In genomic region chr11:72700026-72700610, GRCh38 we compare ENCODE assay signal across 16 cellular contexts. TPM values are rescaled to one million over a fixed set of nuclear protein-coding genes. Genes with fewer than 3 reads are reported as not detected.
DNase-seq lines count a peak whose midpoint lies in the region; ATAC-seq and TF ChIP-seq lines count a peak whose summit lies in the region.
"Had no signal": no experiment of that assay in that cellular context is flagged by ENCODE, and none has a peak within 500 bp of the region (broad histone marks: within the 10 kb centered on the region; RNA-seq: fewer than 3 reads in every experiment).

No MANE protein-coding gene starts in this region.

- no peaks in the 10 kb centered on the region for H3K79me2 ChIP-seq in GM23248 (ENCODE audit: insufficient read depth)

- no peak for TF ChIP-seq CTCF in brain microvascular endothelial cell (IDR thresholded peaks at IDR 0.05; ENCODE audit: low read depth, low read length, missing control alignments)

- ATAC-seq in activated T-helper 17 cell treated with anti-CD3 and anti-CD28 coated beads, Interleukin-2, amount 50 U/mL, for 72 hours (replicated peaks): no peak
- ATAC-seq in left ventricle myocardium superior (no peak), GM21447 (IDR thresholded peaks at IDR 0.05; ENCODE audit: unreplicated experiment) (no peak)
- ATAC-seq: GM23338 had no signal

- intact Hi-C loops in left ventricle myocardium superior (cut with micrococcal nuclease): no loop called here

- in situ Hi-C loops in GM23248 (cut with MboI) (loop anchor here (25.0 kb wide), 1 partner anchor 462 kb away; no protein-coding TSS in a partner anchor), brain microvascular endothelial cell (cut with HindIII; ENCODE audit: low pct_ligation_motif_present, low sequenced_read_pairs) (no loop called here)

- no peaks in the 10 kb centered on the region for H3K27me3 Mint-ChIP-seq in activated T-helper 17 cell treated with anti-CD3 and anti-CD28 coated beads, Interleukin-2, amount 50 U/mL, for 72 hours
- H3K27me3 Mint-ChIP-seq in immature natural killer cell (ENCODE audit: low read depth in 3 of 3): peaks cover 0 to 13% (median 12%) of the 10 kb centered on the region in 3 donors
- H3K27me3 Mint-ChIP-seq: brain, IgD-negative memory B cell had no signal

- no peaks in the 10 kb centered on the region for H4K20me1 ChIP-seq in GM23248 (ENCODE audit: insufficient read depth)

- H3K36me3 ChIP-seq in GM23248 (ENCODE audit: low read depth) (no peaks in the 10 kb centered on the region; the same call in 1 of the 2 replicates), brain microvascular endothelial cell (replicated peaks) (peaks cover 66% of the 10 kb centered on the region)
- H3K36me3 ChIP-seq: uterus had no signal

- no peak overlapping the region for H3K27ac ChIP-seq in GM23248
- H3K27ac ChIP-seq in brain microvascular endothelial cell: no peak overlapping the region
- H3K27ac ChIP-seq: BLaER1, epithelial cell of prostate, uterus had no signal

- no peaks in the 10 kb centered on the region for H3F3A ChIP-seq in GM23248 (ENCODE audit: insufficient read depth)

- no peak overlapping the region for H3K9ac ChIP-seq in GM23248
- H3K9ac ChIP-seq: BLaER1 had no signal

- DNase-seq in AG08395 (ENCODE audit: low spot score) (peak; percentile 85), GM23248 (peak; percentile 90), immature natural killer cell (no peak), left ventricle myocardium superior (no peak), HCEC 1CT (no peak), brain microvascular endothelial cell (no peak)
- DNase-seq: NCI-H2081, T-helper 2 cell, uterus had no signal

- H3K9me2 ChIP-seq in GM23248 (ENCODE audit: insufficient read depth): no peaks in the 10 kb centered on the region

- H3K9me3 Mint-ChIP-seq in activated T-helper 17 cell treated with anti-CD3 and anti-CD28 coated beads, Interleukin-2, amount 50 U/mL, for 72 hours: no peaks in the 10 kb centered on the region
- no peaks in the 10 kb centered on the region for H3K9me3 Mint-ChIP-seq in immature natural killer cell
- H3K9me3 Mint-ChIP-seq: brain, GM23338, IgD-negative memory B cell had no signal

- H3K27ac Mint-ChIP-seq in activated T-helper 17 cell treated with anti-CD3 and anti-CD28 coated beads, Interleukin-2, amount 50 U/mL, for 72 hours: peak overlapping the region; percentile 2
- H3K27ac Mint-ChIP-seq in immature natural killer cell: peak overlapping the region in 5 of 6 donors; percentile 34 to 75 (median 49)

- H3K9me3 ChIP-seq in GM23248 (ENCODE audit: low read depth): no peaks in the 10 kb centered on the region
- H3K9me3 ChIP-seq: BLaER1, uterus had no signal

- 24 to 28% methylated on average over 3 of the region's 3 CpGs for WGBS in GM23248 (ENCODE audit: low coverage in 1 of 2, low lambda C conversion rate in 2 of 2, missing lambda C conversion rate in 2 of 2), 2 experiments

- H3K27me3 ChIP-seq in GM23248 (replicated peaks; ENCODE audit: insufficient read depth) (no peaks in the 10 kb centered on the region), brain microvascular endothelial cell (replicated peaks) (no peaks in the 10 kb centered on the region)
- H3K27me3 ChIP-seq: BLaER1, uterus had no signal

- H2AFZ ChIP-seq in GM23248: no peak overlapping the region
- H2AFZ ChIP-seq: GM23338 had no signal

- H3K4me2 ChIP-seq in GM23248 (ENCODE audit: unreplicated experiment): no peak overlapping the region
- H3K4me2 ChIP-seq: BLaER1, GM23338 had no signal

- peaks cover 17% of the 10 kb centered on the region for H3K4me1 ChIP-seq in GM23248 (ENCODE audit: insufficient read depth)
- H3K4me1 ChIP-seq: BLaER1 had no signal

- H3K4me3 Mint-ChIP-seq in activated T-helper 17 cell treated with anti-CD3 and anti-CD28 coated beads, Interleukin-2, amount 50 U/mL, for 72 hours: no peak overlapping the region
- H3K4me3 Mint-ChIP-seq in immature natural killer cell: no peak overlapping the region
- H3K4me3 Mint-ChIP-seq: GM23338 had no signal

- peaks cover 79% of the 10 kb centered on the region for H3K36me3 Mint-ChIP-seq in activated T-helper 17 cell treated with anti-CD3 and anti-CD28 coated beads, Interleukin-2, amount 50 U/mL, for 72 hours (ENCODE audit: low read depth)
- H3K36me3 Mint-ChIP-seq in immature natural killer cell: peaks cover 10 to 40% (median 16%) of the 10 kb centered on the region in 3 donors

- no peak overlapping the region for H3K4me3 ChIP-seq in GM23248
- no peak overlapping the region for H3K4me3 ChIP-seq in brain microvascular endothelial cell (ENCODE audit: low read depth, low read length)
- H3K4me3 ChIP-seq: BLaER1, GM23338, uterus had no signal

- H3K4me1 Mint-ChIP-seq in activated T-helper 17 cell treated with anti-CD3 and anti-CD28 coated beads, Interleukin-2, amount 50 U/mL, for 72 hours: peaks cover 4% of the 10 kb centered on the region
- H3K4me1 Mint-ChIP-seq in immature natural killer cell: peaks cover 2 to 10% of the 10 kb centered on the region in 2 donors

RNA-seq across cellular contexts. Expression of gene PDE2A, which starts 25.9 kb away (rescaled TPM):
- 0.25 and 2.3 TPM in 2 replicates for total RNA-seq in GM23248 (2014; rRNA removed; shearing (Covaris generic))
- polyA plus RNA-seq in GM23248 (2016; fragmentation: Nextera tagmentation; extraction: Ambion mirVana): 0.29 and 1.0 TPM in 2 replicates
- 1 to 10 TPM; 1.7 to 3.6 TPM for total RNA-seq in activated T-helper 17 cell treated with anti-CD3 and anti-CD28 coated beads, Interleukin-2, amount 50 U/mL, for 72 hours
- polyA plus RNA-seq in immature natural killer cell: not detected
- total RNA-seq in left ventricle myocardium superior: 30.0 TPM
- polyA plus RNA-seq: IgD-negative memory B cell had no signal

RNA-seq across cellular contexts. Expression of gene ARAP1, which starts 52.1 kb away (rescaled TPM):
- total RNA-seq in GM23248 (2014; rRNA removed; shearing (Covaris generic)): 73.9 and 92.7 TPM in 2 replicates
- polyA plus RNA-seq in GM23248 (2016; fragmentation: Nextera tagmentation; extraction: Ambion mirVana) (39.0 and 41.5 TPM in 2 replicates), immature natural killer cell (10 to 100 TPM in 2 of 3 donors, 1 to 10 TPM in 1; 4.7 to 34.6 (median 16.4) TPM)
- 100 to 1,000 TPM in 1 of 2 donors, 10 to 100 TPM in 1; 98.0 to 216 TPM for total RNA-seq in activated T-helper 17 cell treated with anti-CD3 and anti-CD28 coated beads, Interleukin-2, amount 50 U/mL, for 72 hours
- 58.9 TPM for total RNA-seq in left ventricle myocardium superior

Comparison
In these comparisons a context has a peak if more than half of its experiments do, and no peak if none do; other contexts are left out.
1. DNase-seq: peak in AG08395 (single experiment) and GM23248 (single experiment); none in immature natural killer cell (0 of 3), left ventricle myocardium superior (single experiment), HCEC 1CT (single experiment) and brain microvascular endothelial cell (single experiment).